1 cellular context compared by ENCODE assay signal in genomic region chr1:43357251-43357650, GRCh38.
TF ChIP-seq lines count a peak whose summit lies in the region.

No MANE protein-coding gene starts in this region.

TF ChIP-seq in A549, 52 proteins besides CTCF, POLR2A, EP300 and RAD21 (continued from another document):
- TF ChIP-seq ZFP36 (IDR thresholded peaks at IDR 0.05; ENCODE audit: borderline replicate concordance, partially characterized antibody): no peak
- TF ChIP-seq FOXS1 (CRISPR knock-in tag; IDR thresholded peaks at IDR 0.05): no peak
